ENCODE assay signal across 8 cellular contexts in the genomic region with DNA sequence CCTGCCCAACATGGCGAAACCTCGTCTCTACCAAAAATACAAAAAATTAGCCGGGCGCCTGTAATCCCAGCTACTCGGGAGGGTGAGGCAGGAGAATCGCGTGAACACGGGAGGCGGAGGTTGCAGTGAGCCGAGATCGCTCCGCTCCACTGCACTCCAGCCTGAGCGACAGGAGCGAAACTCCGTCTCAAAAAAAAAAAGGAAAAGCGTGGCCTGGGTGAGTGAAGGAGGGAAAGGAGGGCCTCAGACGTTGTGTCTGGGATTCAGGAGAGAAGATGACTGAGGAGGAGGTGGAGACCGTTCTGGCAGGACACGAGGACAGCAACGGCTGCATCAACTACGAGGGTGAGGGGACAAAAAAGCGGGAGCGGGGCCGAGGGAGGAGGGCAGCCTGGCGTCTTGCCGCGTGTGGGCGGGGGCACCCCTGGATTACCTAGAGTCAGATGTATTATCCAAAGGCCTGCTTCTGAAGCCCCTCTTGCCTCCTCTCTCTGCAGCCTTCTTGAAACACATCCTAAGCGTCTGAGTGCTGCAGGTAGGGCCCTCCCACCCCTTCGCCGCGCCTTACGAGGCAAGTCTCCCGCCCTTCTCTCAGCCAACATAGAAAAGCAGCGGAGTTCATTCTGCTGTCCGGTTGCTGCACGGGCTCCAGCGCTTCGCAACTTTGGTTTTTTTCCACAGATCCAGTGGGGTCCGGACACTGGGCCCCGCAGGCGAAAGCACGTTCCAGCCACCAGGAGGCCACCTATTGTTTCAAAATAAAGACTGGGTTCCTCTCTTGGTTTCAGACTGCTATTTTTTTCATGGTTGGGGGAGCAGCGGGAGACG. TPM values are rescaled to one million over a fixed set of nuclear protein-coding genes. Genes with fewer than 3 reads are reported as not detected.
DNase-seq lines count a peak whose midpoint lies in the region; ATAC-seq and TF ChIP-seq lines count a peak whose summit lies in the region.

No MANE protein-coding gene starts in this region.

- H3K9me3 Mint-ChIP-seq in progenitor cell of endocrine pancreas (ENCODE audit: low read depth): no peaks in the 10 kb centered on the region

- peaks cover 27% of the 10 kb centered on the region for H3K36me3 Mint-ChIP-seq in progenitor cell of endocrine pancreas (ENCODE audit: insufficient read depth)

- H3K27me3 Mint-ChIP-seq in progenitor cell of endocrine pancreas: no peaks in the 10 kb centered on the region

- H3K27ac Mint-ChIP-seq in progenitor cell of endocrine pancreas: peak overlapping the region; percentile 99

- intact Hi-C loops in left ventricle myocardium superior (cut with micrococcal nuclease): no loop called here

- H3K4me3 ChIP-seq in GM12864 (ENCODE audit: low read depth, low read length): peak overlapping the region; percentile 80

- ATAC-seq in HG02759 (IDR thresholded peaks at IDR 0.05; ENCODE audit: unreplicated experiment) (peak; percentile 34), left ventricle myocardium superior (peak; percentile 55)

- peak overlapping the region; percentile 94 for H3K4me3 Mint-ChIP-seq in progenitor cell of endocrine pancreas (ENCODE audit: low read depth)

- peaks cover 40% of the 10 kb centered on the region for H3K4me1 Mint-ChIP-seq in progenitor cell of endocrine pancreas (ENCODE audit: low read depth)

- TF ChIP-seq CTCF in GM12864 (IDR thresholded peaks at IDR 0.05; ENCODE audit: low read depth, low read length, missing control alignments) (peak; percentile 58), progenitor cell of endocrine pancreas (IDR thresholded peaks at IDR 0.05; ENCODE audit: unreplicated experiment) (peak; percentile 73)

- DNase-seq in GM12864 (ENCODE audit: low read depth) (no peak), NCI-H1436 (lab: John Stamatoyannopoulos, UW) (peak; percentile 78), SW480 (ENCODE audit: low spot score) (peak; percentile 94), amniotic stem cell (lab: John Stamatoyannopoulos, UW) (peak; percentile 69), left ventricle myocardium superior (peak; percentile 78), progenitor cell of endocrine pancreas (ENCODE audit: low spot score, unreplicated experiment) (peak; percentile 69), mesenteric fat pad (ENCODE audit: low spot score) (no peak)

RNA-seq across cellular contexts. Expression of gene MYL6, which starts 0.7 kb away (rescaled TPM):
- total RNA-seq in left ventricle myocardium superior (546 TPM), progenitor cell of endocrine pancreas (1,155 and 1,178 TPM in 2 replicates), mesenteric fat pad (2,743 TPM)

RNA-seq across cellular contexts. Expression of gene MYL6B, which starts 5.0 kb away (rescaled TPM):
- total RNA-seq in left ventricle myocardium superior (41.4 TPM), progenitor cell of endocrine pancreas (169 and 172 TPM in 2 replicates), mesenteric fat pad (41.3 TPM)

RNA-seq across cellular contexts. Expression of gene ESYT1, which starts 29.3 kb away (rescaled TPM):
- total RNA-seq in left ventricle myocardium superior (28.0 TPM), progenitor cell of endocrine pancreas (102 TPM in 2 replicates), mesenteric fat pad (435 TPM)

RNA-seq across cellular contexts. Expression of gene SMARCC2, which starts 31.9 kb away (rescaled TPM):
- 81.4 TPM for total RNA-seq in left ventricle myocardium superior
- 202 and 207 TPM in 2 replicates for total RNA-seq in progenitor cell of endocrine pancreas
- 113 TPM for total RNA-seq in mesenteric fat pad

RNA-seq across cellular contexts. Expression of gene ZC3H10, which starts 39.3 kb away (rescaled TPM):
- total RNA-seq in left ventricle myocardium superior (5.5 TPM), progenitor cell of endocrine pancreas (12.0 and 13.8 TPM in 2 replicates), mesenteric fat pad (7.9 TPM)

Comparison
In these comparisons a context has a peak if more than half of its experiments do, and no peak if none do; other contexts are left out.
1. DNase-seq: peak in NCI-H1436 (single experiment), SW480 (single experiment), amniotic stem cell (single experiment), left ventricle myocardium superior (single experiment) and progenitor cell of endocrine pancreas (single experiment); none in GM12864 (single experiment) and mesenteric fat pad (single experiment).